20 cellular contexts compared by ENCODE assay signal in the genomic region with DNA sequence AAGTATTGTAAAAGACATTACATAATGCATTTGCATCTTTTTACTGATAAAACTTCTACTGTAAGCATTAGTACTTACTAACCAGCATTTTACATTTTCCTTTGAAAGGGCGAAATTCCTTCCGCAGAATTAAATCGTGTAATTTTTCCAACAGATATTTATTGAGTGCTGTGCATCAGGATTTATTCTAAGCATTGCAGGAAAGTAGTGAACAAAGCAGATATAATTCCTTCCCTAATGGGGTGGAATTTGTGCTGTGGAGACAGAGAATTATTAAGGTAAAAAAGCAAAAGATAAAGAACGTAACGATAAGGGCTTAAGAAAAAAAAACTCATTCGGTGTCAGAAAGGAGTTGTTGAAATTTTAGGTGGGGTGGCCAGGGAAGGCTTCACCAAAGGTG. TPM values are rescaled to one million over a fixed set of nuclear protein-coding genes. Genes with fewer than 3 reads are reported as not detected.
DNase-seq lines count a peak whose midpoint lies in the region; ATAC-seq and TF ChIP-seq lines count a peak whose summit lies in the region.
"Had no signal": no experiment of that assay in that cellular context is flagged by ENCODE, and none has a peak within 500 bp of the region (broad histone marks: within the 10 kb centered on the region; RNA-seq: fewer than 3 reads in every experiment).

No MANE protein-coding gene starts in this region.

- peak overlapping the region; percentile 90 for H4K91ac ChIP-seq in trophoblast cell (ENCODE audit: low read depth, low read length)

- peak overlapping the region; percentile 62 for H3K4me2 ChIP-seq in HCT116 (ENCODE audit: low read length)
- peak overlapping the region; percentile 56 for H3K4me2 ChIP-seq in PC-3 (ENCODE audit: low read length)
- no peak overlapping the region for H3K4me2 ChIP-seq in trophoblast cell (ENCODE audit: low read length)

- WGBS in trophoblast cell (ENCODE audit: extremely low coverage, insufficient coverage, insufficient read length) = 100% methylated on average over 3 of the region's 6 CpGs

- H2AFZ ChIP-seq in HCT116 (ENCODE audit: low read depth, low read length, poor library complexity, severe bottlenecking) (peak overlapping the region; percentile 3), PC-3 (ENCODE audit: low read length) (no peak overlapping the region), trophoblast cell (ENCODE audit: insufficient read depth, low read length, poor library complexity) (peak overlapping the region; percentile 37)

- H3K79me1 ChIP-seq in trophoblast cell (ENCODE audit: low read length) = peaks cover 17% of the 10 kb centered on the region

- H3K23ac ChIP-seq in trophoblast cell (ENCODE audit: low read length) = no peak overlapping the region

- H4K8ac ChIP-seq in trophoblast cell (ENCODE audit: low read depth, low read length) = no peak overlapping the region

- no peak overlapping the region for H4K12ac ChIP-seq in trophoblast cell (ENCODE audit: low read depth, low read length)

- no peak for TF ChIP-seq RAD21 in HCT116 (IDR thresholded peaks at IDR 0.05; ENCODE audit: low read depth)

- intact Hi-C loops in HCT116 (cut with micrococcal nuclease) = no loop called here
- intact Hi-C loops in PC-3 (cut with micrococcal nuclease) = loop anchor here (1.0 to 2.0 kb wide), 2 partner anchors 11 to 25 kb away; no protein-coding TSS in a partner anchor

- H3K4me3 ChIP-seq in HCT116 (replicated peaks in 1 of 2; ENCODE audit: low read depth in 1 of 2, low read length in 2 of 2) = peak overlapping the region in 1 of 2 experiments; percentile 23; a peak in 2 of 4 replicates
- H3K4me3 ChIP-seq in PC-3 (ENCODE audit: low read length) = no peak overlapping the region
- H3K4me3 ChIP-seq in duodenal mucosa (ENCODE audit: low read depth in 1 of 2, low read length in 2 of 2) = no peak overlapping the region
- H3K4me3 ChIP-seq in trophoblast cell (ENCODE audit: low read depth, low read length) = no peak overlapping the region
- H3K4me3 ChIP-seq in WERI-Rb-1 (ENCODE audit: low read depth, low read length) = no peak overlapping the region
- H3K4me3 ChIP-seq: gastroesophageal sphincter, left lung, skin epidermis, upper lobe of left lung had no signal

- POLR2A ChIA-PET in HCT116 (lab: Charles Lee) = interaction anchor here (1.1 to 3.6 kb wide), 3 partner anchors 10 to 15 kb away, joined by 3 to 27 read pairs (median 3); no protein-coding TSS in a partner anchor
- POLR2A ChIA-PET in PC-3 (lab: Charles Lee; ENCODE audit: unreplicated experiment) = interaction anchor here (0.6 kb wide), 1 partner anchor 562 kb away, joined by 4 read pairs; no protein-coding TSS in a partner anchor

- H3F3A ChIP-seq in PC-3 (ENCODE audit: low read length, unreplicated experiment) = peaks cover 19% of the 10 kb centered on the region

- H3K9me3 ChIP-seq in HCT116 (ENCODE audit: control insufficient read depth in 1 of 2, insufficient read depth in 1 of 2, low read depth in 1 of 2, low read length in 2 of 2) = no peaks in the 10 kb centered on the region
- no peaks in the 10 kb centered on the region for H3K9me3 ChIP-seq in PC-3 (ENCODE audit: low read length)
- H3K9me3 ChIP-seq in duodenal mucosa (ENCODE audit: control insufficient read depth in 1 of 2, low read length in 2 of 2) = no peaks in the 10 kb centered on the region
- H3K9me3 ChIP-seq in trophoblast cell (ENCODE audit: insufficient read depth, low read depth, low read length) = no peaks in the 10 kb centered on the region
- H3K9me3 ChIP-seq in WERI-Rb-1 (ENCODE audit: severe bottlenecking) = no peaks in the 10 kb centered on the region
- H3K9me3 ChIP-seq: gastroesophageal sphincter, left lung, upper lobe of left lung had no signal

- peak overlapping the region; percentile 70 for H3K27ac ChIP-seq in HCT116 (ENCODE audit: low read depth, low read length)
- peak overlapping the region; percentile 95 for H3K27ac ChIP-seq in PC-3 (ENCODE audit: low read length)
- peak overlapping the region; percentile 30 for H3K27ac ChIP-seq in duodenal mucosa (ENCODE audit: low read depth, low read length)
- H3K27ac ChIP-seq in trophoblast cell (ENCODE audit: low read depth, low read length) = peak overlapping the region; percentile 65
- no peak overlapping the region for H3K27ac ChIP-seq in WERI-Rb-1
- H3K27ac ChIP-seq: C4-2B, gastroesophageal sphincter, left lung, skin epidermis, upper lobe of left lung had no signal

- H3K18ac ChIP-seq in trophoblast cell (ENCODE audit: low read length) = no peak overlapping the region

- peak overlapping the region; percentile 49 for H3K9ac ChIP-seq in HCT116 (ENCODE audit: low read length)
- H3K9ac ChIP-seq in PC-3 (ENCODE audit: low read length) = peak overlapping the region; percentile 71
- H3K9ac ChIP-seq in duodenal mucosa (ENCODE audit: low read depth in 1 of 2, low read length in 2 of 2) = peak overlapping the region; percentile 40 to 45
- no peak overlapping the region for H3K9ac ChIP-seq in trophoblast cell (ENCODE audit: low read length)

- no peak for ATAC-seq in HCT116
- ATAC-seq in PC-3 = no peak
- no peak for ATAC-seq in GM21825 (IDR thresholded peaks at IDR 0.05; ENCODE audit: unreplicated experiment)
- ATAC-seq: gastroesophageal sphincter had no signal

- H3K9me2 ChIP-seq in HCT116 (ENCODE audit: insufficient read depth) = no peaks in the 10 kb centered on the region
- H3K9me2 ChIP-seq in PC-3 (replicated peaks; ENCODE audit: low read length) = no peaks in the 10 kb centered on the region

- H4K20me1 ChIP-seq in HCT116 (ENCODE audit: insufficient read depth) (no peaks in the 10 kb centered on the region), PC-3 (ENCODE audit: low read length) (no peaks in the 10 kb centered on the region)

- peak overlapping the region; percentile 59 for H2BK5ac ChIP-seq in trophoblast cell (ENCODE audit: low read depth, low read length, poor library complexity)

- no peak overlapping the region for H2AK5ac ChIP-seq in trophoblast cell (ENCODE audit: low read length)

- H3K79me2 ChIP-seq in HCT116 (ENCODE audit: insufficient read depth, low read length) (no peaks in the 10 kb centered on the region), PC-3 (ENCODE audit: low read length) (no peaks in the 10 kb centered on the region), trophoblast cell (ENCODE audit: control insufficient read depth, insufficient read depth, low read length, poor library complexity) (no peaks in the 10 kb centered on the region)

- CTCF ChIA-PET in HCT116 (lab: Charles Lee) = interaction anchor here (2.5 kb wide), 1 partner anchor 11 kb away, joined by 8 read pairs; no protein-coding TSS in a partner anchor
- CTCF ChIA-PET in PC-3 (lab: Charles Lee) = interaction anchor here (0.5 to 0.7 kb wide), 2 partner anchors 340 kb away, joined by 4 to 5 read pairs; no protein-coding TSS in a partner anchor

- DNase-seq in HCT116 (ENCODE audit: low read depth, low spot score) (no peak), PC-3 (no peak), trophoblast cell (peak in 1 of 2 donors; percentile 56), ureter (ENCODE audit: low spot score) (no peak), WERI-Rb-1 (no peak)
- DNase-seq: activated B cell treated with CpG ODN at 0.5 μM for 24 hours; activated CD8-positive, alpha-beta memory T cell treated with anti-CD3 and anti-CD28 coated beads, Interleukin-2, amount 50 U/mL, for 4 hours; amygdala; cortex of kidney; hypothalamus; NCI-H1436 treated with DMSO at 0.1 percent for 48 hours; NCI-H2107; SHP77 treated with DMSO at 0.1 percent for 48 hours had no signal

- TF ChIP-seq CTCF in HCT116 (IDR thresholded peaks at IDR 0.05 in 2 of 3, conservative IDR thresholded peaks at IDR 0.05 in 1 of 3; ENCODE audit: borderline replicate concordance in 1 of 3, insufficient read depth in 1 of 3, low read depth in 2 of 3, low read length in 2 of 3) (no peak), PC-3 (conservative IDR thresholded peaks at IDR 0.05; ENCODE audit: low read depth, low read length) (no peak), WERI-Rb-1 (IDR thresholded peaks at IDR 0.05; ENCODE audit: low read depth, low read length) (no peak)

- no peak for TF ChIP-seq POLR2A in HCT116 (IDR thresholded peaks at IDR 0.05; ENCODE audit: borderline replicate concordance, extremely low read depth, insufficient read depth, insufficient read length)

- RAD21 ChIA-PET in HCT116 (lab: Charles Lee; ENCODE audit: low non-redundant PET in 1 of 2, low total read pairs in 2 of 2, uncharacterized antibody in 2 of 2, unreplicated experiment in 2 of 2) = interaction anchor here in 1 of 2 experiments (1.3 kb wide), 1 partner anchor 10 kb away, joined by 7 read pairs; no protein-coding TSS in a partner anchor

- H3K4me1 ChIP-seq in HCT116 (ENCODE audit: control insufficient read depth in 1 of 2, insufficient read depth in 2 of 2, low read length in 2 of 2) (peaks cover 42 to 56% of the 10 kb centered on the region in 2 experiments), PC-3 (ENCODE audit: insufficient read depth, low read length) (peaks cover 77% of the 10 kb centered on the region), duodenal mucosa (ENCODE audit: control insufficient read depth in 1 of 2, insufficient read depth in 2 of 2, low read length in 2 of 2) (peaks cover 65% of the 10 kb centered on the region in 2 donors), trophoblast cell (ENCODE audit: control insufficient read depth in 1 of 2, insufficient read depth in 2 of 2, low read length in 2 of 2) (peaks cover 16 to 29% of the 10 kb centered on the region in 2 experiments)
- H3K4me1 ChIP-seq: gastroesophageal sphincter, upper lobe of left lung had no signal

- peak overlapping the region; percentile 41 for H3K4ac ChIP-seq in trophoblast cell (ENCODE audit: low read depth, low read length)

- peak overlapping the region; percentile 39 for H2BK12ac ChIP-seq in trophoblast cell (ENCODE audit: low read length)

- BruUV-seq in HCT116 (replicated peaks; lab: Mats Ljungman, UMichigan) = TSS peak; percentile 83
- BruUV-seq in PC-3 (replicated peaks; lab: Mats Ljungman, UMichigan) = no TSS peak

- peak overlapping the region; percentile 76 for H2BK120ac ChIP-seq in trophoblast cell (ENCODE audit: insufficient read depth, low read length, poor library complexity)

- H3K27me3 ChIP-seq in HCT116 (ENCODE audit: insufficient read depth, low read length) (no peaks in the 10 kb centered on the region), PC-3 (ENCODE audit: low read length) (no peaks in the 10 kb centered on the region), duodenal mucosa (ENCODE audit: control insufficient read depth in 1 of 2, insufficient read depth in 2 of 2, low read length in 2 of 2) (no peaks in the 10 kb centered on the region), trophoblast cell (ENCODE audit: insufficient read depth, low read length) (no peaks in the 10 kb centered on the region), WERI-Rb-1 (ENCODE audit: insufficient read depth, low read depth, severe bottlenecking) (no peaks in the 10 kb centered on the region)
- H3K27me3 ChIP-seq: gastroesophageal sphincter, left lung, upper lobe of left lung had no signal

- no peaks in the 10 kb centered on the region for H3K36me3 ChIP-seq in HCT116 (ENCODE audit: control insufficient read depth in 1 of 2, insufficient read depth in 2 of 2, low read length in 2 of 2)
- no peaks in the 10 kb centered on the region for H3K36me3 ChIP-seq in PC-3 (ENCODE audit: low read depth, low read length)
- no peaks in the 10 kb centered on the region for H3K36me3 ChIP-seq in duodenal mucosa (ENCODE audit: control insufficient read depth in 1 of 2, insufficient read depth in 2 of 2, low read length in 2 of 2)
- no peaks in the 10 kb centered on the region for H3K36me3 ChIP-seq in trophoblast cell (ENCODE audit: control insufficient read depth in 1 of 2, insufficient read depth in 2 of 2, low read length in 2 of 2)
- no peaks in the 10 kb centered on the region for H3K36me3 ChIP-seq in WERI-Rb-1
- H3K36me3 ChIP-seq: gastroesophageal sphincter, left lung, upper lobe of left lung had no signal

- no peak overlapping the region for H3K14ac ChIP-seq in trophoblast cell (ENCODE audit: low read length)

RNA-seq across cellular contexts. Expression of gene ETS2, which starts 7.6 kb away (rescaled TPM):
- total RNA-seq in HCT116 (2021; ENCODE audit: unreplicated experiment) = 32.9 TPM
- 19.6 and 20.6 TPM in 2 replicates for polyA plus RNA-seq in HCT116 (2012)
- 127 and 146 TPM in 2 replicates for total RNA-seq in PC-3 (2014; rRNA removed)
- 17.3 and 18.1 TPM in 2 replicates for polyA plus RNA-seq in trophoblast cell (2013)
- total RNA-seq in ureter = 221 TPM
